1 cellular context compared by ENCODE assay signal in the genomic region with DNA sequence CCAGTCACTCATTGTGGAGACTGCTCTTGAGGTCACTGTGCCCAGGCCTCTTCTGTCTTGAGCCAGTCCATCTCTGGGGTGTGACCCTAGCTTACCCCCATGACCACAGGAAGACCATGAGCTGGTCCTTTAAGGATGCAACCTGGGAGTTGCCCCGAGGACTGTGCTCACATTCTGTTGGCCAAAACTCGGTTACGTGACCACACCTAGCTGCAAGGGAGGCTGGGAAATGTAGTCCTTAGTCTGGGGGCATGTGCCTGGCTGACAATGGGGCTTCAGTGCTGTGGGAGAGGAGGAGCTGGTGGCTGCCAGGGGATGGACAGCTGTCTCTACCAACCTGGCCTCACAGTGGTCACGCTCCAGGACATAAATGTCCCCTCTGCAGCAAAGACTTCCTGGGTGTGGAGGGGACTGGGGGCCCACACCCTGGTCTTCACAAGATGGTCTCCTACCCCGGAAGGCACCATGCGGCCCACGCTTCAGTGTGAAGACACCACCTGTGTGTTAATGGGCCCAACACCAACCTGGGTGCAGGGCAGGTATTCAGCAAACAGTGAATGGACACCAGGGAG.
TF ChIP-seq lines count a peak whose summit lies in the region.

No MANE protein-coding gene starts in this region.

TF ChIP-seq in H1, 55 proteins besides CTCF, POLR2A, EP300 and RAD21 (continued from another document):
- TF ChIP-seq, protein P1, sequence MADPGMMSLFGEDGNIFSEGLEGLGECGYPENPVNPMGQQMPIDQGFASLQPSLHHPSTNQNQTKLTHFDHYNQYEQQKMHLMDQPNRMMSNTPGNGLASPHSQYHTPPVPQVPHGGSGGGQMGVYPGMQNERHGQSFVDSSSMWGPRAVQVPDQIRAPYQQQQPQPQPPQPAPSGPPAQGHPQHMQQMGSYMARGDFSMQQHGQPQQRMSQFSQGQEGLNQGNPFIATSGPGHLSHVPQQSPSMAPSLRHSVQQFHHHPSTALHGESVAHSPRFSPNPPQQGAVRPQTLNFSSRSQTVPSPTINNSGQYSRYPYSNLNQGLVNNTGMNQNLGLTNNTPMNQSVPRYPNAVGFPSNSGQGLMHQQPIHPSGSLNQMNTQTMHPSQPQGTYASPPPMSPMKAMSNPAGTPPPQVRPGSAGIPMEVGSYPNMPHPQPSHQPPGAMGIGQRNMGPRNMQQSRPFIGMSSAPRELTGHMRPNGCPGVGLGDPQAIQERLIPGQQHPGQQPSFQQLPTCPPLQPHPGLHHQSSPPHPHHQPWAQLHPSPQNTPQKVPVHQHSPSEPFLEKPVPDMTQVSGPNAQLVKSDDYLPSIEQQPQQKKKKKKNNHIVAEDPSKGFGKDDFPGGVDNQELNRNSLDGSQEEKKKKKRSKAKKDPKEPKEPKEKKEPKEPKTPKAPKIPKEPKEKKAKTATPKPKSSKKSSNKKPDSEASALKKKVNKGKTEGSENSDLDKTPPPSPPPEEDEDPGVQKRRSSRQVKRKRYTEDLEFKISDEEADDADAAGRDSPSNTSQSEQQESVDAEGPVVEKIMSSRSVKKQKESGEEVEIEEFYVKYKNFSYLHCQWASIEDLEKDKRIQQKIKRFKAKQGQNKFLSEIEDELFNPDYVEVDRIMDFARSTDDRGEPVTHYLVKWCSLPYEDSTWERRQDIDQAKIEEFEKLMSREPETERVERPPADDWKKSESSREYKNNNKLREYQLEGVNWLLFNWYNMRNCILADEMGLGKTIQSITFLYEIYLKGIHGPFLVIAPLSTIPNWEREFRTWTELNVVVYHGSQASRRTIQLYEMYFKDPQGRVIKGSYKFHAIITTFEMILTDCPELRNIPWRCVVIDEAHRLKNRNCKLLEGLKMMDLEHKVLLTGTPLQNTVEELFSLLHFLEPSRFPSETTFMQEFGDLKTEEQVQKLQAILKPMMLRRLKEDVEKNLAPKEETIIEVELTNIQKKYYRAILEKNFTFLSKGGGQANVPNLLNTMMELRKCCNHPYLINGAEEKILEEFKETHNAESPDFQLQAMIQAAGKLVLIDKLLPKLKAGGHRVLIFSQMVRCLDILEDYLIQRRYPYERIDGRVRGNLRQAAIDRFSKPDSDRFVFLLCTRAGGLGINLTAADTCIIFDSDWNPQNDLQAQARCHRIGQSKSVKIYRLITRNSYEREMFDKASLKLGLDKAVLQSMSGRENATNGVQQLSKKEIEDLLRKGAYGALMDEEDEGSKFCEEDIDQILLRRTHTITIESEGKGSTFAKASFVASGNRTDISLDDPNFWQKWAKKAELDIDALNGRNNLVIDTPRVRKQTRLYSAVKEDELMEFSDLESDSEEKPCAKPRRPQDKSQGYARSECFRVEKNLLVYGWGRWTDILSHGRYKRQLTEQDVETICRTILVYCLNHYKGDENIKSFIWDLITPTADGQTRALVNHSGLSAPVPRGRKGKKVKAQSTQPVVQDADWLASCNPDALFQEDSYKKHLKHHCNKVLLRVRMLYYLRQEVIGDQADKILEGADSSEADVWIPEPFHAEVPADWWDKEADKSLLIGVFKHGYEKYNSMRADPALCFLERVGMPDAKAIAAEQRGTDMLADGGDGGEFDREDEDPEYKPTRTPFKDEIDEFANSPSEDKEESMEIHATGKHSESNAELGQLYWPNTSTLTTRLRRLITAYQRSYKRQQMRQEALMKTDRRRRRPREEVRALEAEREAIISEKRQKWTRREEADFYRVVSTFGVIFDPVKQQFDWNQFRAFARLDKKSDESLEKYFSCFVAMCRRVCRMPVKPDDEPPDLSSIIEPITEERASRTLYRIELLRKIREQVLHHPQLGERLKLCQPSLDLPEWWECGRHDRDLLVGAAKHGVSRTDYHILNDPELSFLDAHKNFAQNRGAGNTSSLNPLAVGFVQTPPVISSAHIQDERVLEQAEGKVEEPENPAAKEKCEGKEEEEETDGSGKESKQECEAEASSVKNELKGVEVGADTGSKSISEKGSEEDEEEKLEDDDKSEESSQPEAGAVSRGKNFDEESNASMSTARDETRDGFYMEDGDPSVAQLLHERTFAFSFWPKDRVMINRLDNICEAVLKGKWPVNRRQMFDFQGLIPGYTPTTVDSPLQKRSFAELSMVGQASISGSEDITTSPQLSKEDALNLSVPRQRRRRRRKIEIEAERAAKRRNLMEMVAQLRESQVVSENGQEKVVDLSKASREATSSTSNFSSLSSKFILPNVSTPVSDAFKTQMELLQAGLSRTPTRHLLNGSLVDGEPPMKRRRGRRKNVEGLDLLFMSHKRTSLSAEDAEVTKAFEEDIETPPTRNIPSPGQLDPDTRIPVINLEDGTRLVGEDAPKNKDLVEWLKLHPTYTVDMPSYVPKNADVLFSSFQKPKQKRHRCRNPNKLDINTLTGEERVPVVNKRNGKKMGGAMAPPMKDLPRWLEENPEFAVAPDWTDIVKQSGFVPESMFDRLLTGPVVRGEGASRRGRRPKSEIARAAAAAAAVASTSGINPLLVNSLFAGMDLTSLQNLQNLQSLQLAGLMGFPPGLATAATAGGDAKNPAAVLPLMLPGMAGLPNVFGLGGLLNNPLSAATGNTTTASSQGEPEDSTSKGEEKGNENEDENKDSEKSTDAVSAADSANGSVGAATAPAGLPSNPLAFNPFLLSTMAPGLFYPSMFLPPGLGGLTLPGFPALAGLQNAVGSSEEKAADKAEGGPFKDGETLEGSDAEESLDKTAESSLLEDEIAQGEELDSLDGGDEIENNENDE (IDR thresholded peaks at IDR 0.05; ENCODE audit: insufficient replicate concordance, low read length), result no peak
- TF ChIP-seq CREB1 (IDR thresholded peaks at IDR 0.05) (peak; percentile 38; the same call in 1 of the 2 replicates), SIX5 (IDR thresholded peaks at IDR 0.05; ENCODE audit: low read depth, low read length) (peak; percentile 53), CTBP2 (IDR thresholded peaks at IDR 0.05; ENCODE audit: borderline replicate concordance, insufficient read depth, insufficient read length, low read length) (no peak), YY1 (IDR thresholded peaks at IDR 0.05; ENCODE audit: low read depth, low read length) (0 out of 2 replicates have a peak, but pooled peaks have one; percentile 31), TEAD4 (IDR thresholded peaks at IDR 0.05; ENCODE audit: low read depth, low read length) (no peak)
